8 cellular contexts compared by ENCODE assay signal in genomic region chr14:48398675-48399282, GRCh38.
DNase-seq lines count a peak whose midpoint lies in the region; ATAC-seq and TF ChIP-seq lines count a peak whose summit lies in the region.

No MANE protein-coding gene starts in this region.

- H3F3A ChIP-seq in DOHH2 (ENCODE audit: control insufficient read depth, insufficient read depth) (no peaks in the 10 kb centered on the region), neural progenitor cell (ENCODE audit: low read depth) (no peaks in the 10 kb centered on the region)

- H3K9me3 Mint-ChIP-seq in neural progenitor cell, result no peaks in the 10 kb centered on the region

- H3K27me3 Mint-ChIP-seq in neural progenitor cell (ENCODE audit: insufficient read depth, low read depth), result no peaks in the 10 kb centered on the region

- H3K27me3 ChIP-seq in DOHH2 (ENCODE audit: control insufficient read depth, low read length), result no peaks in the 10 kb centered on the region
- H3K27me3 ChIP-seq in neural progenitor cell, result no peaks in the 10 kb centered on the region
- H3K27me3 ChIP-seq in Peyer's patch, result no peaks in the 10 kb centered on the region

- no peaks in the 10 kb centered on the region for H3K9me2 ChIP-seq in DOHH2 (replicated peaks; ENCODE audit: control insufficient read depth, low read length)

- H3K27ac Mint-ChIP-seq in neural progenitor cell, result no peak overlapping the region

- H3K4me2 ChIP-seq in DOHH2 (ENCODE audit: low read length) (no peak overlapping the region), neural progenitor cell (no peak overlapping the region)

- H3K36me3 Mint-ChIP-seq in neural progenitor cell, result no peaks in the 10 kb centered on the region

- no peaks in the 10 kb centered on the region for H4K20me1 ChIP-seq in DOHH2 (ENCODE audit: control insufficient read depth, insufficient read depth, low read depth, low read length)
- H4K20me1 ChIP-seq in neural progenitor cell (ENCODE audit: low read depth), result no peaks in the 10 kb centered on the region

- no peaks in the 10 kb centered on the region for H3K4me1 Mint-ChIP-seq in neural progenitor cell

- H3K4me3 ChIP-seq in DOHH2 (ENCODE audit: low read length) (no peak overlapping the region), neural progenitor cell (no peak overlapping the region), Peyer's patch (no peak overlapping the region)

- H3K9me3 ChIP-seq in DOHH2 (ENCODE audit: control insufficient read depth, insufficient read depth, low read length) (no peaks in the 10 kb centered on the region), neural progenitor cell (ENCODE audit: low read depth) (no peaks in the 10 kb centered on the region), Peyer's patch (no peaks in the 10 kb centered on the region)

- peak; percentile 81 for TF ChIP-seq CTCF in DOHH2 (IDR thresholded peaks at IDR 0.05; ENCODE audit: low read depth, low read length, poor library complexity, severe bottlenecking)
- peak; percentile 86 for TF ChIP-seq CTCF in neural progenitor cell (IDR thresholded peaks at IDR 0.05)
- TF ChIP-seq CTCF in omental fat pad (IDR thresholded peaks at IDR 0.05), result no peak
- peak in 3 of 6 experiments; percentile 23 to 29 (median 23) for TF ChIP-seq CTCF in Peyer's patch (IDR thresholded peaks at IDR 0.05)

- H3K4me1 ChIP-seq in DOHH2 (ENCODE audit: control insufficient read depth, low read length) (no peaks in the 10 kb centered on the region), neural progenitor cell (peaks cover 7% of the 10 kb centered on the region), Peyer's patch (no peaks in the 10 kb centered on the region)

- H3K79me2 ChIP-seq in DOHH2 (ENCODE audit: control insufficient read depth, low read length) (no peaks in the 10 kb centered on the region), neural progenitor cell (ENCODE audit: low read depth) (no peaks in the 10 kb centered on the region)

- ATAC-seq in HG03378 (IDR thresholded peaks at IDR 0.05; ENCODE audit: unreplicated experiment), result peak; percentile 58
- no peak for ATAC-seq in GM19452 (IDR thresholded peaks at IDR 0.05; ENCODE audit: unreplicated experiment)
- ATAC-seq in omental fat pad (ENCODE audit: low FRiP score), result no peak

- H3K27ac ChIP-seq in DOHH2 (ENCODE audit: low read depth, low read length), result no peak overlapping the region
- H3K27ac ChIP-seq in neural progenitor cell, result no peak overlapping the region
- no peak overlapping the region for H3K27ac ChIP-seq in Peyer's patch

- no peak overlapping the region for H3K4me3 Mint-ChIP-seq in neural progenitor cell

- H3K36me3 ChIP-seq in DOHH2 (ENCODE audit: control insufficient read depth, low read length), result no peaks in the 10 kb centered on the region
- no peaks in the 10 kb centered on the region for H3K36me3 ChIP-seq in neural progenitor cell
- no peaks in the 10 kb centered on the region for H3K36me3 ChIP-seq in Peyer's patch

- H3K9ac ChIP-seq in neural progenitor cell, result no peak overlapping the region

- H2AFZ ChIP-seq in neural progenitor cell (replicated peaks), result peak overlapping the region; percentile 10

- TF ChIP-seq POLR2A in Peyer's patch (IDR thresholded peaks at IDR 0.05), result no peak

- peak; percentile 81 for DNase-seq in NCI-H82 (lab: John Stamatoyannopoulos, UW)
- peak; percentile 5 to 33 for DNase-seq in dermis microvascular lymphatic vessel endothelial cell (ENCODE audit: low read depth in 2 of 2)
- peak; percentile 66 for DNase-seq in neural progenitor cell (ENCODE audit: low spot score)
- DNase-seq in omental fat pad (ENCODE audit: low spot score), result no peak
- no peak for DNase-seq in Peyer's patch

Comparison
In these comparisons a context has a peak if more than half of its experiments do, and no peak if none do; other contexts are left out.
1. CTCF ChIP-seq: peak in DOHH2 (single experiment) and neural progenitor cell (single experiment); none in omental fat pad (0 of 3).
2. DNase-seq: peak in NCI-H82 (single experiment), dermis microvascular lymphatic vessel endothelial cell (2 of 2) and neural progenitor cell (single experiment); none in omental fat pad (single experiment) and Peyer's patch (0 of 3).